In the genomic region with DNA sequence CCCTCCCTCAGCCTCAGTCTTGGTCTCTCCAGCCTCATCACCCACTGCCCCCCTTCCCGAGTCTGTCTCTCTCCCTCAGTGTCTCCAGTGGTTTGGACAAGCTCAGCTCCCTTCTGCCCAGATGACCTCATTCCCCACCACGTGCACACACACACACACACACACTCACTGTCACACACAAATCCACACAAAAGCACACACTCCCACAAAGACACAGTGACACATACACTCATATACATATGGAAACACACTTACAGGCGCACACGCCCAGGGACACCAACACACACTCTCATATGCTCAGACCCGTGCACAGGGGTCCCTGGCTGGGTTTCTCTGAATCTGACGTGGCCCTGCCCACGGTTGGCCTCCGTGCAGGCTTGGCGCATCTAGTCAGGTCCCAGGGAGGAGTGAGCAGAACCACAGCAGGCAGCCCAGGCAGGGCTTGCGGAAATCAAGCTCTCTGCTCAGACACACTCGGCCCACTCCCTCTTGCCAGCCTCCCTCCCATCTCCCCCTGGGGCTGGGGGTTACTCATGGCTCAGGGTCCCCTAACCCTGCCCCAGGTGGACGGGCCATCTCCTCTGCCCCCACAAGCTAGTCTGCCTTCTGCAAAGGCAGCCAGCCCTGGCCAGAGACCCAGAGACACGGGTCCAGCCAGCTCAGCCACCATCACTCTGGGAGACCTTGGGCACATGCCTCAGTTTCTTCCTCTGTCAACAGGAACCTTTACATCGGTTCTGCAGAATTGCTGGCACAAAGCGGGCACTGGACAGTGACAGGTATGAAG, we compare ENCODE assay signal across 9 cellular contexts. TPM values are rescaled to one million over a fixed set of nuclear protein-coding genes. Genes with fewer than 3 reads are reported as not detected.
DNase-seq lines count a peak whose midpoint lies in the region; ATAC-seq and TF ChIP-seq lines count a peak whose summit lies in the region.
"Had no signal": no experiment of that assay in that cellular context is flagged by ENCODE, and none has a peak within 500 bp of the region (broad histone marks: within the 10 kb centered on the region; RNA-seq: fewer than 3 reads in every experiment).

No MANE protein-coding gene starts in this region.

- H3K9me3 ChIP-seq in AG04450 (ENCODE audit: control insufficient read depth, insufficient read depth, low read length), result peaks cover 15% of the 10 kb centered on the region

- CTCF ChIA-PET in AG04450 (lab: Charles Lee), result interaction anchor here (1.5 kb wide), 1 partner anchor 29 kb away, joined by 6 read pairs; no protein-coding TSS in a partner anchor

- no peak for TF ChIP-seq CTCF in AG04450 (IDR thresholded peaks at IDR 0.05; ENCODE audit: low read depth, low read length)
- TF ChIP-seq CTCF in fibroblast of mammary gland (conservative IDR thresholded peaks at IDR 0.05; ENCODE audit: control insufficient read depth, insufficient read depth, low read depth, low read length), result no peak

- peaks cover 3% of the 10 kb centered on the region for H3K27me3 ChIP-seq in AG04450 (ENCODE audit: control insufficient read depth, insufficient read depth, low read length)

- ATAC-seq in GM18502 (IDR thresholded peaks at IDR 0.05; ENCODE audit: poor library complexity, unreplicated experiment), result no peak

- peak overlapping the region; percentile 11 for H3K27ac ChIP-seq in AG04450 (ENCODE audit: low read depth, low read length)

- POLR2A ChIA-PET in AG04450 (lab: Yijun Ruan, JAX), result interaction anchor here (0.6 kb wide), 1 partner anchor 13 kb away, joined by 3 read pairs; no protein-coding TSS in a partner anchor

- DNase-seq in AG04450 (ENCODE audit: low read depth, low spot score), result peak; percentile 53
- peak; percentile 73 for DNase-seq in LHCN-M2 (ENCODE audit: low read depth)
- DNase-seq in fibroblast of mammary gland (ENCODE audit: low read depth), result peak; percentile 83
- DNase-seq in myocyte (ENCODE audit: low read depth), result peak; percentile 59
- no peak for DNase-seq in activated CD4-positive, alpha-beta T cell treated with anti-CD3 and anti-CD28 coated beads for 48 hours
- no peak for DNase-seq in epidermal melanocyte (ENCODE audit: insufficient read length, low spot score)
- no peak for DNase-seq in stimulated activated naive CD4-positive, alpha-beta T cell (lab: John Stamatoyannopoulos, UW)
- DNase-seq: activated CD4-positive, alpha-beta T cell treated with anti-CD3 and anti-CD28 coated beads, Interleukin-2, amount 10 ng/mL, durations not matched to agents 7 days and 5 days had no signal

- H3K4me3 ChIP-seq in AG04450 (ENCODE audit: low read depth, low read length) (no peak overlapping the region), fibroblast of mammary gland (ENCODE audit: control insufficient read depth, low read depth, low read length) (no peak overlapping the region)

RNA-seq across cellular contexts. Expression of a gene that starts 38.5 kb away (rescaled TPM):
- polyA plus RNA-seq in AG04450 (2011; rRNA removed), result 0.20 and 0.32 TPM in 2 replicates
- 0.22 and 0.64 TPM in 2 replicates for polyA minus RNA-seq in AG04450 (2011; rRNA and poly(A)+ RNA removed)
- total RNA-seq in LHCN-M2 (2014; rRNA removed), result 0.63 and 1.4 TPM in 2 replicates
- polyA plus RNA-seq in LHCN-M2 (2012), result 0.60 TPM
- total RNA-seq in myocyte, result not detected in 2 replicates
- polyA plus RNA-seq in myocyte (2012), result 0.30 TPM

RNA-seq across cellular contexts. Expression of a gene that starts 43.9 kb away (rescaled TPM):
- 19.1 and 26.0 TPM in 2 replicates for polyA plus RNA-seq in AG04450 (2011; rRNA removed)
- 40.4 and 54.9 TPM in 2 replicates for polyA minus RNA-seq in AG04450 (2011; rRNA and poly(A)+ RNA removed)
- total RNA-seq in LHCN-M2 (2014; rRNA removed) (60.1 and 73.1 TPM in 2 replicates), myocyte (18.1 and 25.2 TPM in 2 replicates)
- 49.4 TPM for polyA plus RNA-seq in LHCN-M2 (2012)
- 32.6 TPM for polyA plus RNA-seq in myocyte (2012)
- total RNA-seq: activated CD4-positive, alpha-beta T cell treated with anti-CD3 and anti-CD28 coated beads, Interleukin-2, amount 10 ng/mL, durations not matched to agents 7 days and 5 days had no signal

Comparison
In these comparisons a context has a peak if more than half of its experiments do, and no peak if none do; other contexts are left out.
1. DNase-seq: peak in AG04450 (single experiment), LHCN-M2 (single experiment), fibroblast of mammary gland (single experiment) and myocyte (single experiment); none in activated CD4-positive, alpha-beta T cell treated with anti-CD3 and anti-CD28 coated beads for 48 hours (single experiment), epidermal melanocyte (single experiment) and stimulated activated naive CD4-positive, alpha-beta T cell (0 of 6).